Comparison of ENCODE assay signal across 7 cellular contexts in the genomic region with DNA sequence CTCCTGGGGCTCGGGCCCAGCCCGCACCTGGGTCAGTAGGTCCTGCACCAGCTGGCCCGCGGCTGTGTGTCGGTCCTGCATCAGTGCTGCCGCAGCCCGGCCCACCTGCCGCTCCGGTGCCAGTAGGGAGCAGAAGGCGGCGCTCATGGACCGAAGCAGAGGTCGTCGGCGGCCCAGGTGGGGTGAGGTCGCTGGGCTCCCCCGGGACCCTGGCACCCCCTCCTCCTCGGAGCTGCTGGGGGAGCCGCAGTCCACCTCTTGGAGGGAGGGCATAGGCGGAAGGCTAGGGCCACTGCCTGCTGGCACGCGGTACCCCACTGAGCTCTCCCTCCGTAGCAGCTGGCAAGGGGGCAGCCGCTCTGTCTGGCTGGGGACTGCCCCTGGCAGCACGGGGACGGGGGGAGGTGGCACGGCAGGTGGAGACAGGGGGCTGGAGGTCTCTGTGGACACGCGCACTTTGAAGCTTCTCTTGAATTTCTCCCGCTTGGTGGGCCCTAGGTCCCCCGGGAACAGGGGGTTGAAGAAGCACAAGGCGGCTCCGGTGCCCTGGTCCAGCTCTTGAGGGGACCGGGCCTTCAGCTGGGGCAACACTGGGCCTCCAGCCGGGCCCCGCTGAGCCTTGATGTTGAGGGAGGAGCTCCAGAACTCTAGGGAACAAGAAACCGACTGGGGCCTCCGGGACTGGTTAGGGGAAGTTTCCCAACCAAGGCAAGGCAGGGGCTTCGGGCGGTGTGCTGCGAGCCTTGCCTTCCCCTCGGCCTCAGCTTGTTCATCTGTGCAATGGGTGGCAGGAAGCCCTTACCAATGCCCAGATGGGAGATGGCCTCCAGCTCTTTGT. TPM values are rescaled to one million over a fixed set of nuclear protein-coding genes. Genes with fewer than 3 reads are reported as not detected.
DNase-seq lines count a peak whose midpoint lies in the region; ATAC-seq, FAIRE-seq and TF ChIP-seq lines count a peak whose summit lies in the region.
"Had no signal": no experiment of that assay in that cellular context is flagged by ENCODE, and none has a peak within 500 bp of the region (broad histone marks: within the 10 kb centered on the region; RNA-seq: fewer than 3 reads in every experiment).

No MANE protein-coding gene starts in this region.

- H3K4me3 ChIP-seq in HUES6 (ENCODE audit: low read depth, low read length) (peak overlapping the region; percentile 46; the same call in 1 of the 2 replicates), GM12878 (no peak overlapping the region), WERI-Rb-1 (ENCODE audit: low read depth, low read length) (no peak overlapping the region), HAP-1 (no peak overlapping the region)

- ATAC-seq in GM12878 (peak; percentile 3; the same call in 2 of the 3 replicates), GM19467 (IDR thresholded peaks at IDR 0.05; ENCODE audit: unreplicated experiment) (no peak)
- ATAC-seq in naive thymus-derived CD8-positive, alpha-beta T cell = no peak

- TF ChIP-seq EP300 in GM12878 (IDR thresholded peaks at IDR 0.05; ENCODE audit: borderline replicate concordance in 1 of 2, control insufficient read depth in 1 of 2, low read depth in 2 of 2, low read length in 2 of 2) = no peak

- in situ Hi-C loops in GM12878 (cut with MboI) = no loop called here
- in situ Hi-C loops in HAP-1 (cut with MboI; ENCODE audit: low sequenced_read_pairs) = no loop called here

- H3K27ac Mint-ChIP-seq in naive thymus-derived CD8-positive, alpha-beta T cell = peak overlapping the region in 4 of 10 donors; percentile 36 to 85 (median 72)

- no peaks in the 10 kb centered on the region for H3K79me2 ChIP-seq in GM12878 (ENCODE audit: control insufficient read depth, insufficient read depth, low read length)

- H3K36me3 Mint-ChIP-seq in naive thymus-derived CD8-positive, alpha-beta T cell = peaks cover 0 to 11% (median 3%) of the 10 kb centered on the region in 3 donors

- BruUV-seq in GM12878 (replicated peaks; lab: Mats Ljungman, UMichigan) = no TSS peak

- no peaks in the 10 kb centered on the region for H3K9me3 Mint-ChIP-seq in naive thymus-derived CD8-positive, alpha-beta T cell

- RAD21 ChIA-PET in GM12878 (lab: Charles Lee; ENCODE audit: unreplicated experiment) = interaction anchor here (0.8 to 3.6 kb wide), 7 partner anchors 10 to 76 kb away, joined by 3 to 49 read pairs (median 4); a partner anchor contains a TSS

- peaks cover 13 to 28% (median 23%) of the 10 kb centered on the region in 4 donors for H3K4me1 Mint-ChIP-seq in naive thymus-derived CD8-positive, alpha-beta T cell

- SMC1A ChIA-PET in GM12878 (lab: Charles Lee; ENCODE audit: uncharacterized antibody, unreplicated experiment) = interaction anchor here (0.8 to 2.2 kb wide), 4 partner anchors 9 to 52 kb away, joined by 3 to 16 read pairs (median 6); no protein-coding TSS in a partner anchor

- no peak for TF ChIP-seq RAD21 in GM12878 (IDR thresholded peaks at IDR 0.05; ENCODE audit: insufficient read depth, low read depth, low read length)

- H3K27me3 Mint-ChIP-seq in naive thymus-derived CD8-positive, alpha-beta T cell = no peaks in the 10 kb centered on the region

- DNase-seq in GM12878 (ENCODE audit: low read depth, low spot score) (no peak), WERI-Rb-1 (no peak), HAP-1 (ENCODE audit: low spot score in 2 of 2) (no peak)
- peak in 1 of 10 donors; percentile 59 for DNase-seq in naive thymus-derived CD8-positive, alpha-beta T cell
- DNase-seq: stimulated activated CD4-positive, alpha-beta T cell treated with anti-CD3 and anti-CD28 coated beads, Interleukin-2, amount 100 ng/mL, for 48 hours had no signal

- WGBS in GM12878 (ENCODE audit: insufficient coverage, insufficient replicate concordance, low lambda C conversion rate, missing lambda C conversion rate) = 61% methylated on average over 38 of the region's 42 CpGs

- no peak overlapping the region for H2AFZ ChIP-seq in GM12878 (ENCODE audit: control insufficient read depth, low read depth, low read length)

- no peak for FAIRE-seq in GM12878 (lab: Jason Lieb, UNC)

- TF ChIP-seq POLR2A in GM12878 (IDR thresholded peaks at IDR 0.05; ENCODE audit: low read depth, low read length) = no peak

- H3K36me3 ChIP-seq in HUES6 (ENCODE audit: control insufficient read depth, insufficient read depth, low read length) = peaks cover 26% of the 10 kb centered on the region
- peaks cover 0 to 6% of the 10 kb centered on the region in 2 experiments; a peak in 3 of 4 replicates for H3K36me3 ChIP-seq in GM12878 (ENCODE audit: control insufficient read depth in 2 of 2, insufficient read depth in 2 of 2, low read length in 1 of 2)
- peaks cover 15% of the 10 kb centered on the region for H3K36me3 ChIP-seq in WERI-Rb-1
- H3K36me3 ChIP-seq in HAP-1 (replicated peaks) = no peaks in the 10 kb centered on the region; the same call in none of the 2 replicates

- H3K27ac ChIP-seq in HUES6 (ENCODE audit: low read depth, low read length) = no peak overlapping the region
- no peak overlapping the region for H3K27ac ChIP-seq in GM12878 (ENCODE audit: control insufficient read depth, insufficient read depth)
- no peak overlapping the region for H3K27ac ChIP-seq in WERI-Rb-1

- H3K9ac ChIP-seq in HUES6 (ENCODE audit: low read length) = peak overlapping the region; percentile 25
- H3K9ac ChIP-seq in GM12878 (ENCODE audit: control insufficient read depth, insufficient read depth, low read length) = no peak overlapping the region

- peak overlapping the region; percentile 54 to 96 (median 79) for H3K4me3 Mint-ChIP-seq in naive thymus-derived CD8-positive, alpha-beta T cell

- H3K4me2 ChIP-seq in GM12878 (ENCODE audit: control insufficient read depth, insufficient read depth) = no peak overlapping the region

- CTCF ChIA-PET in GM12878 (lab: Yijun Ruan, JAX) = interaction anchor here (0.7 to 2.6 kb wide), 7 partner anchors 11 to 112 kb away, joined by 3 to 50 read pairs (median 4); no protein-coding TSS in a partner anchor

- POLR2A ChIA-PET in GM12878 (lab: Charles Lee) = interaction anchor here (1.2 to 2.3 kb wide), 3 partner anchors 11 to 46 kb away, joined by 5 to 16 read pairs (median 15); a partner anchor contains a TSS
- POLR2A ChIA-PET in naive thymus-derived CD8-positive, alpha-beta T cell (lab: Charles Lee) = interaction anchor here (0.8 to 4.8 kb wide), 7 partner anchors 8 to 52 kb away, joined by 3 to 35 read pairs (median 7); a partner anchor contains a TSS

- TF ChIP-seq CTCF in GM12878 (IDR thresholded peaks at IDR 0.05 in 2 of 3, conservative IDR thresholded peaks at IDR 0.05 in 1 of 3; ENCODE audit: control insufficient read depth in 2 of 3, extremely low read depth in 1 of 3, insufficient read depth in 1 of 3, low read depth in 3 of 3, low read length in 3 of 3) (no peak), WERI-Rb-1 (IDR thresholded peaks at IDR 0.05; ENCODE audit: low read depth, low read length) (no peak)

- no peaks in the 10 kb centered on the region for H4K20me1 ChIP-seq in GM12878 (ENCODE audit: control insufficient read depth, insufficient read depth)

- H3K4me1 ChIP-seq in HUES6 (ENCODE audit: control insufficient read depth, insufficient read depth, low read length) (peaks cover 21% of the 10 kb centered on the region), GM12878 (ENCODE audit: control insufficient read depth, insufficient read depth, low read length) (peaks cover 21% of the 10 kb centered on the region), HAP-1 (no peaks in the 10 kb centered on the region)

- H3K9me3 ChIP-seq in HUES6 (ENCODE audit: control insufficient read depth, insufficient read depth, low read depth, low read length) (no peaks in the 10 kb centered on the region), GM12878 (replicated peaks; ENCODE audit: control insufficient read depth, insufficient read depth, low read length) (no peaks in the 10 kb centered on the region), WERI-Rb-1 (ENCODE audit: severe bottlenecking) (no peaks in the 10 kb centered on the region), HAP-1 (no peaks in the 10 kb centered on the region)

- H3K27me3 ChIP-seq in HUES6 (ENCODE audit: control insufficient read depth, insufficient read depth, low read length) (no peaks in the 10 kb centered on the region), GM12878 (replicated peaks in 1 of 2; ENCODE audit: control insufficient read depth in 2 of 2, insufficient read depth in 2 of 2, low read length in 1 of 2) (no peaks in the 10 kb centered on the region), WERI-Rb-1 (ENCODE audit: insufficient read depth, low read depth, severe bottlenecking) (no peaks in the 10 kb centered on the region), HAP-1 (ENCODE audit: low read depth) (no peaks in the 10 kb centered on the region)

- intact Hi-C loops in GM12878 (cut with micrococcal nuclease; ENCODE audit: unreplicated experiment) = no loop called here

RNA-seq across cellular contexts. Expression of a gene that starts 1.4 kb away (rescaled TPM):
- total RNA-seq in GM12878 (2013; cell fraction: nucleolus; rRNA removed) = 1.3 and 1.4 TPM in 2 replicates
- total RNA-seq in GM12878 (2014; rRNA removed) = 0.11 and 0.49 TPM in 2 replicates
- total RNA-seq in GM12878 (2014; rRNA removed; fragmentation: Illumina TruSeq; extraction: Trizol) = 0.09 and 0.13 TPM in 2 replicates
- total RNA-seq in GM12878 (2021) = 0.48 and 0.69 TPM in 2 replicates
- polyA plus RNA-seq in GM12878 (2011; ENCODE audit: low read depth) = not detected
- polyA plus RNA-seq in GM12878 (2011; rRNA removed) = 0.04 and 0.22 TPM in 2 replicates
- 0.15 and 0.43 TPM in 2 replicates for polyA plus RNA-seq in GM12878 (2011; cell fraction: cytosol; rRNA removed)
- polyA plus RNA-seq in GM12878 (2011; cell fraction: nucleus; rRNA removed) = 3.7 and 4.8 TPM in 2 replicates
- 0.24 and 0.28 TPM in 2 replicates for polyA plus RNA-seq in GM12878 (2012)
- 0.41 TPM in 1 of 2 replicates, not detected in the other for polyA plus RNA-seq in GM12878 (2014; fragmentation: Illumina TruSeq; extraction: Trizol)
- polyA plus RNA-seq in GM12878 (2014; fragmentation: Nextera tagmentation; extraction: Ambion mirVana) = under 1 TPM in 1 of 2 experiments, not detected in 1; 0.04 TPM
- polyA plus RNA-seq in GM12878 (2014; rRNA removed) = 0.47 and 0.54 TPM in 2 replicates
- under 1 TPM; 0.15 to 0.43 TPM for polyA plus RNA-seq in GM12878 (2016; fragmentation: Nextera tagmentation; extraction: Ambion mirVana)
- 0.37 TPM in 1 of 2 replicates, not detected in the other for polyA minus RNA-seq in GM12878 (2011; rRNA and poly(A)+ RNA removed)
- 0.40 TPM in 1 of 2 replicates, not detected in the other for polyA minus RNA-seq in GM12878 (2011; cell fraction: cytosol; rRNA and poly(A)+ RNA removed)
- 0.85 and 2.6 TPM in 2 replicates for polyA minus RNA-seq in GM12878 (2011; cell fraction: nucleus; rRNA and poly(A)+ RNA removed)
- total RNA-seq in naive thymus-derived CD8-positive, alpha-beta T cell = 1 to 10 TPM; 7.6 to 8.0 TPM
- 1 to 10 TPM; 2.7 to 6.5 (median 3.7) TPM for polyA plus RNA-seq in naive thymus-derived CD8-positive, alpha-beta T cell

RNA-seq across cellular contexts. Expression of a gene that starts 10.1 kb away (rescaled TPM):
- total RNA-seq in GM12878 (2013; cell fraction: nucleolus; rRNA removed) = 11.8 and 18.2 TPM in 2 replicates
- total RNA-seq in GM12878 (2014; rRNA removed) (63.5 and 64.0 TPM in 2 replicates), GM12878 (2014; rRNA removed; fragmentation: Illumina TruSeq; extraction: Trizol) (38.7 and 42.4 TPM in 2 replicates), GM12878 (2021) (49.6 and 54.7 TPM in 2 replicates)
- 15.4 TPM for polyA plus RNA-seq in GM12878 (2011; ENCODE audit: low read depth)
- polyA plus RNA-seq in GM12878 (2011; rRNA removed) (28.9 and 33.7 TPM in 2 replicates), GM12878 (2014; fragmentation: Illumina TruSeq; extraction: Trizol) (11.6 and 29.1 TPM in 2 replicates), GM12878 (2014; fragmentation: Nextera tagmentation; extraction: Ambion mirVana) (1 to 10 TPM; 2.1 to 8.6 TPM), GM12878 (2014; rRNA removed) (58.6 and 59.9 TPM in 2 replicates), GM12878 (2016; fragmentation: Nextera tagmentation; extraction: Ambion mirVana) (10 to 100 TPM; 82.5 to 85.3 TPM)
- polyA plus RNA-seq in GM12878 (2011; cell fraction: cytosol; rRNA removed) = 40.1 and 54.9 TPM in 2 replicates
- 36.8 and 47.4 TPM in 2 replicates for polyA plus RNA-seq in GM12878 (2011; cell fraction: nucleus; rRNA removed)
- 25.6 and 30.1 TPM in 2 replicates for polyA plus RNA-seq in GM12878 (2012)
- polyA minus RNA-seq in GM12878 (2011; rRNA and poly(A)+ RNA removed) = 7.2 and 16.5 TPM in 2 replicates
- polyA minus RNA-seq in GM12878 (2011; cell fraction: cytosol; rRNA and poly(A)+ RNA removed) = 9.7 and 9.9 TPM in 2 replicates
- 6.6 and 12.2 TPM in 2 replicates for polyA minus RNA-seq in GM12878 (2011; cell fraction: nucleus; rRNA and poly(A)+ RNA removed)
- total RNA-seq in naive thymus-derived CD8-positive, alpha-beta T cell = 10 to 100 TPM; 47.6 to 48.8 TPM
- polyA plus RNA-seq in naive thymus-derived CD8-positive, alpha-beta T cell = 10 to 100 TPM; 61.7 to 65.8 (median 63.6) TPM

RNA-seq across cellular contexts. Expression of a gene that starts 12.6 kb away (rescaled TPM):
- 9.2 and 9.9 TPM in 2 replicates for total RNA-seq in GM12878 (2013; cell fraction: nucleolus; rRNA removed)
- total RNA-seq in GM12878 (2014; rRNA removed) (6.3 and 7.2 TPM in 2 replicates), GM12878 (2014; rRNA removed; fragmentation: Illumina TruSeq; extraction: Trizol) (2.3 and 2.4 TPM in 2 replicates), GM12878 (2021) (5.7 and 5.9 TPM in 2 replicates)
- polyA plus RNA-seq in GM12878 (2011; ENCODE audit: low read depth) = 1.8 TPM
- polyA plus RNA-seq in GM12878 (2011; rRNA removed) (2.1 and 3.6 TPM in 2 replicates), GM12878 (2014; fragmentation: Illumina TruSeq; extraction: Trizol) (1.4 and 1.9 TPM in 2 replicates), GM12878 (2014; fragmentation: Nextera tagmentation; extraction: Ambion mirVana) (1 to 10 TPM in 1 of 2 experiments, under 1 TPM in 1; 0.55 to 1.5 TPM), GM12878 (2014; rRNA removed) (5.0 and 5.7 TPM in 2 replicates), GM12878 (2016; fragmentation: Nextera tagmentation; extraction: Ambion mirVana) (10 to 100 TPM in 1 of 2 experiments, 1 to 10 TPM in 1; 9.4 to 11.1 TPM)
- 3.3 and 4.2 TPM in 2 replicates for polyA plus RNA-seq in GM12878 (2011; cell fraction: cytosol; rRNA removed)
- polyA plus RNA-seq in GM12878 (2011; cell fraction: nucleus; rRNA removed) = 3.4 and 3.5 TPM in 2 replicates
- polyA plus RNA-seq in GM12878 (2012) = 4.1 and 5.5 TPM in 2 replicates
- polyA minus RNA-seq in GM12878 (2011; rRNA and poly(A)+ RNA removed) = 2.6 TPM in 2 replicates
- polyA minus RNA-seq in GM12878 (2011; cell fraction: cytosol; rRNA and poly(A)+ RNA removed) = 1.5 and 1.7 TPM in 2 replicates
- polyA minus RNA-seq in GM12878 (2011; cell fraction: nucleus; rRNA and poly(A)+ RNA removed) = 2.8 TPM in 2 replicates
- total RNA-seq in naive thymus-derived CD8-positive, alpha-beta T cell = 1 to 10 TPM; 7.2 to 7.5 TPM
- 10 to 100 TPM in 1 of 3 donors, 1 to 10 TPM in 2; 7.1 to 12.1 (median 8.5) TPM for polyA plus RNA-seq in naive thymus-derived CD8-positive, alpha-beta T cell

RNA-seq across cellular contexts. Expression of a gene that starts 18.0 kb away (rescaled TPM):
- not detected in 2 replicates for total RNA-seq in GM12878 (2013; cell fraction: nucleolus; rRNA removed)
- total RNA-seq in GM12878 (2014; rRNA removed) = not detected in 2 replicates
- not detected in 2 replicates for total RNA-seq in GM12878 (2014; rRNA removed; fragmentation: Illumina TruSeq; extraction: Trizol)
- total RNA-seq in GM12878 (2021) = 0.13 and 0.21 TPM in 2 replicates
- polyA plus RNA-seq in GM12878 (2011; ENCODE audit: low read depth) = not detected
- polyA plus RNA-seq in GM12878 (2011; rRNA removed) = not detected in 2 replicates
- not detected in 2 replicates for polyA plus RNA-seq in GM12878 (2011; cell fraction: cytosol; rRNA removed)
- polyA plus RNA-seq in GM12878 (2011; cell fraction: nucleus; rRNA removed) = not detected in 2 replicates
- polyA plus RNA-seq in GM12878 (2012) = not detected in 2 replicates
- not detected in 2 replicates for polyA plus RNA-seq in GM12878 (2014; fragmentation: Illumina TruSeq; extraction: Trizol)
- polyA plus RNA-seq in GM12878 (2014; fragmentation: Nextera tagmentation; extraction: Ambion mirVana) = not detected
- polyA plus RNA-seq in GM12878 (2014; rRNA removed) = not detected in 2 replicates
- polyA plus RNA-seq in GM12878 (2016; fragmentation: Nextera tagmentation; extraction: Ambion mirVana) = under 1 TPM; 0.10 to 0.20 TPM
- polyA minus RNA-seq in GM12878 (2011; rRNA and poly(A)+ RNA removed) = not detected in 2 replicates
- polyA minus RNA-seq in GM12878 (2011; cell fraction: cytosol; rRNA and poly(A)+ RNA removed) = not detected in 2 replicates
- not detected in 2 replicates for polyA minus RNA-seq in GM12878 (2011; cell fraction: nucleus; rRNA and poly(A)+ RNA removed)
- total RNA-seq in naive thymus-derived CD8-positive, alpha-beta T cell = 10 to 100 TPM; 37.0 to 41.3 TPM
- polyA plus RNA-seq in naive thymus-derived CD8-positive, alpha-beta T cell = 100 to 1,000 TPM in 2 of 3 donors, 10 to 100 TPM in 1; 43.8 to 128 (median 114) TPM

RNA-seq across cellular contexts. Expression of a gene that starts 36.7 kb away (rescaled TPM):
- 24.0 and 24.5 TPM in 2 replicates for total RNA-seq in GM12878 (2013; cell fraction: nucleolus; rRNA removed)
- 2.2 TPM in 2 replicates for total RNA-seq in GM12878 (2014; rRNA removed)
- 1.5 TPM in 2 replicates for total RNA-seq in GM12878 (2014; rRNA removed; fragmentation: Illumina TruSeq; extraction: Trizol)
- 4.7 and 6.0 TPM in 2 replicates for total RNA-seq in GM12878 (2021)
- polyA plus RNA-seq in GM12878 (2011; ENCODE audit: low read depth) = 2.0 TPM
- polyA plus RNA-seq in GM12878 (2011; rRNA removed) = 1.5 and 3.4 TPM in 2 replicates
- polyA plus RNA-seq in GM12878 (2011; cell fraction: cytosol; rRNA removed) = 3.4 and 4.3 TPM in 2 replicates
- 24.4 and 32.3 TPM in 2 replicates for polyA plus RNA-seq in GM12878 (2011; cell fraction: nucleus; rRNA removed)
- 3.4 and 5.7 TPM in 2 replicates for polyA plus RNA-seq in GM12878 (2012)
- polyA plus RNA-seq in GM12878 (2014; fragmentation: Illumina TruSeq; extraction: Trizol) = 2.7 and 3.5 TPM in 2 replicates
- polyA plus RNA-seq in GM12878 (2014; fragmentation: Nextera tagmentation; extraction: Ambion mirVana) = under 1 TPM; 0.27 to 0.44 TPM
- 7.5 and 7.7 TPM in 2 replicates for polyA plus RNA-seq in GM12878 (2014; rRNA removed)
- 1 to 10 TPM; 1.9 to 2.1 TPM for polyA plus RNA-seq in GM12878 (2016; fragmentation: Nextera tagmentation; extraction: Ambion mirVana)
- 1.8 and 3.0 TPM in 2 replicates for polyA minus RNA-seq in GM12878 (2011; rRNA and poly(A)+ RNA removed)
- 1.9 and 2.4 TPM in 2 replicates for polyA minus RNA-seq in GM12878 (2011; cell fraction: cytosol; rRNA and poly(A)+ RNA removed)
- polyA minus RNA-seq in GM12878 (2011; cell fraction: nucleus; rRNA and poly(A)+ RNA removed) = 3.1 and 4.1 TPM in 2 replicates
- 10 to 100 TPM; 12.9 to 13.9 TPM for total RNA-seq in naive thymus-derived CD8-positive, alpha-beta T cell
- polyA plus RNA-seq in naive thymus-derived CD8-positive, alpha-beta T cell = 1 to 10 TPM; 1.4 to 3.9 (median 2.3) TPM
